Comparison of ENCODE assay signal across 15 cellular contexts in genomic region chr1:79124756-79125155, GRCh38.
"Had no signal": no experiment of that assay in that cellular context is flagged by ENCODE, and none has a peak within 500 bp of the region (broad histone marks: within the 10 kb centered on the region; RNA-seq: fewer than 3 reads in every experiment).

No MANE protein-coding gene starts in this region.

- H3K27ac ChIP-seq: brain microvascular endothelial cell, lower lobe of right lung, prostate gland, sigmoid colon had no signal

- DNase-seq: activated CD4-positive, alpha-beta T cell treated with anti-CD3 and anti-CD28 coated beads, Interleukin-2, amount 50 U/mL, for 1 hour; activated CD4-positive, CD25-positive, alpha-beta regulatory T cell; activated naive CD4-positive, alpha-beta T cell treated with anti-CD3 and anti-CD28 coated beads, Interleukin-2, amount 50 U/mL, for 16 hours; amniotic stem cell; brain microvascular endothelial cell; endodermal cell; hypothalamus; lower lobe of right lung; naive B cell; nucleus accumbens; sigmoid colon; stimulated activated CD4-positive, alpha-beta T cell treated with anti-CD3 and anti-CD28 coated beads, Interleukin-2, amount 100 ng/mL, for 24 hours; stimulated activated naive B cell treated with anti-CD40 and anti-IgM and Interleukin-4, amounts not matched to agents 10 μg/mL and 1 μg/mL and 100 μg/mL, for 72 hours had no signal

- H3K4me1 ChIP-seq: lower lobe of right lung, prostate gland, sigmoid colon had no signal

- H3K9me3 ChIP-seq: lower lobe of right lung, prostate gland, sigmoid colon had no signal

- H3K27me3 ChIP-seq: brain microvascular endothelial cell, sigmoid colon had no signal

- H3K4me3 ChIP-seq: lower lobe of right lung, prostate gland, sigmoid colon had no signal

- ATAC-seq: esophagus mucosa; lower lobe of right lung; stimulated activated naive B cell treated with anti-CD40 and anti-IgM and Interleukin-4, amounts not matched to agents 10 μg/mL and 1 μg/mL and 100 μg/mL, for 72 hours had no signal

- H3K36me3 ChIP-seq: brain microvascular endothelial cell, lower lobe of right lung, prostate gland, sigmoid colon had no signal
